Comparison of ENCODE assay signal across 22 cellular contexts in the genomic region with DNA sequence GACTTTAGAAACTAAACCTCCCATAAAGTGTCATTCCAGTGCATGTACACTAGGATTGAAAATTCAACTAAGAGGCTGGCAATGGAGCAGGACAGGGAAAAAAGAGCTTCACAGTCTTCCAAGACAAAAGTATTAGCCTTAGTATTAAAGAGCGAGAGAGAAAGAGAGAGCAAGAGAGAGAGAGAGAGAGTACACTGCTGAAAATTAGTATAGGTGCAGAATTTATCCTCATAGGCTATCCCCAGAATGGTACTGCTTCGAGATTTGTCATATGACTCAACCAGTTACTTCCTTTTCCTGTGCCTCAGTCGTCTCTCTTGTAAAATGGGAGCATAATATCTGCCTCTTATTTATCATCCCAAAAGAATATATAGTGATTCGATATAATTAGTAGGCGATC.
"Had no signal": no experiment of that assay in that cellular context is flagged by ENCODE, and none has a peak within 500 bp of the region (broad histone marks: within the 10 kb centered on the region; RNA-seq: fewer than 3 reads in every experiment).

No MANE protein-coding gene starts in this region.

- H3K27ac ChIP-seq: colonic mucosa, esophagus squamous epithelium, lower lobe of right lung, parathyroid adenoma, right atrium auricular region, stomach, tibial artery, upper lobe of left lung had no signal

- H3K79me2 ChIP-seq: parathyroid adenoma had no signal

- H3K36me3 ChIP-seq: colonic mucosa, esophagus squamous epithelium, lower lobe of right lung, right atrium auricular region, stomach, tibial artery, upper lobe of left lung had no signal

- H3K4me2 ChIP-seq: smooth muscle cell had no signal

- H2AFZ ChIP-seq: parathyroid adenoma had no signal

- H3K4me3 ChIP-seq: colonic mucosa, esophagus squamous epithelium, lower lobe of right lung, right atrium auricular region, smooth muscle cell, stomach, tibial artery, upper lobe of left lung had no signal

- H3K4me3 Mint-ChIP-seq: natural killer cell had no signal

- H3K9me3 Mint-ChIP-seq: natural killer cell had no signal

- H3K27ac Mint-ChIP-seq: natural killer cell, progenitor cell of endocrine pancreas had no signal

- H3K27me3 Mint-ChIP-seq: progenitor cell of endocrine pancreas had no signal

- H3K36me3 Mint-ChIP-seq: natural killer cell had no signal

- H3K9me3 ChIP-seq: colonic mucosa, esophagus squamous epithelium, lower lobe of right lung, right atrium auricular region, stomach, tibial artery, upper lobe of left lung had no signal

- H3K27me3 ChIP-seq: colonic mucosa, esophagus squamous epithelium, right atrium auricular region, stomach, tibial artery, upper lobe of left lung had no signal

- ATAC-seq: left ventricle myocardium superior, lower lobe of right lung, natural killer cell, sciatic nerve had no signal

- DNase-seq: colonic mucosa; dermis blood vessel endothelial cell; effector memory CD4-positive, alpha-beta T cell; erythroblast; esophagus squamous epithelium; head of caudate nucleus; left ventricle myocardium superior; lower lobe of right lung; natural killer cell; stimulated activated CD4-positive, alpha-beta T cell treated with anti-CD3 and anti-CD28 coated beads, Interleukin-12 subunit alpha, Interleukin-12 subunit beta, amount 100 ng/mL, for 4 hours; stimulated activated CD4-positive, alpha-beta T cell treated with anti-CD3 and anti-CD28 coated beads, Interleukin-1b, Interleukin-23, amount 100 ng/mL, for 48 hours; stimulated activated CD4-positive, alpha-beta T cell treated with anti-CD3 and anti-CD28 coated beads, Interleukin-4, amount 100 ng/mL, for 1 hour; stimulated activated CD8-positive, alpha-beta memory T cell treated with anti-CD3 and anti-CD28 coated beads, Interleukin-4, amount 100 ng/mL, for 48 hours; stimulated activated naive CD4-positive, alpha-beta T cell treated with Interleukin-2 at 50 U/mL for 16 hours; stomach; tibial artery; upper lobe of left lung had no signal

- H3K4me1 ChIP-seq: colonic mucosa, lower lobe of right lung, parathyroid adenoma had no signal
